ENCODE assay signal across 8 cellular contexts in genomic region chr14:65847065-65847847, GRCh38.
DNase-seq lines count a peak whose midpoint lies in the region; ATAC-seq and TF ChIP-seq lines count a peak whose summit lies in the region.

No MANE protein-coding gene starts in this region.

- no peaks in the 10 kb centered on the region for H3K36me3 Mint-ChIP-seq in CD14-positive monocyte

- no peak for TF ChIP-seq CTCF in CD14-positive monocyte (IDR thresholded peaks at IDR 0.05)

- H3K27me3 Mint-ChIP-seq in CD14-positive monocyte (ENCODE audit: low read depth in 3 of 3), result no peaks in the 10 kb centered on the region

- peaks cover 0 to 3% (median 0%) of the 10 kb centered on the region in 7 donors for H3K9me3 Mint-ChIP-seq in CD14-positive monocyte

- peak; percentile 91 for ATAC-seq in GM19395 (IDR thresholded peaks at IDR 0.05; ENCODE audit: unreplicated experiment)

- intact Hi-C loops in CD14-positive monocyte (cut with micrococcal nuclease), result no loop called here

- DNase-seq in M059J (ENCODE audit: low read depth), result peak; percentile 51
- peak; percentile 57 for DNase-seq in activated gamma-delta T cell treated with anti-CD3 and anti-CD28 coated beads, Interleukin-2, amount 50 U/mL, for 16 hours (ENCODE audit: low read depth)
- peak; percentile 46 to 48 for DNase-seq in stimulated activated CD8-positive, alpha-beta memory T cell treated with anti-CD3 and anti-CD28 coated beads, Interleukin-15, amount 100 ng/mL, for 48 hours (ENCODE audit: low read depth in 2 of 2)
- DNase-seq in CD14-positive monocyte (ENCODE audit: low spot score), result no peak
- DNase-seq in NCI-H345 treated with DMSO at 0.1 percent for 48 hours (lab: John Stamatoyannopoulos, UW; ENCODE audit: unreplicated experiment), result no peak
- no peak for DNase-seq in NCI-H345 (lab: John Stamatoyannopoulos, UW)
- no peak for DNase-seq in HuH-7 (ENCODE audit: low spot score)

- peaks cover 4% of the 10 kb centered on the region for H3K4me1 Mint-ChIP-seq in CD14-positive monocyte

- no peak overlapping the region for H3K4me3 Mint-ChIP-seq in CD14-positive monocyte

- H3K27ac Mint-ChIP-seq in CD14-positive monocyte, result no peak overlapping the region

Comparison
In these comparisons a context has a peak if more than half of its experiments do, and no peak if none do; other contexts are left out.
1. DNase-seq: peak in M059J (single experiment), activated gamma-delta T cell treated with anti-CD3 and anti-CD28 coated beads, Interleukin-2, amount 50 U/mL, for 16 hours (single experiment) and stimulated activated CD8-positive, alpha-beta memory T cell treated with anti-CD3 and anti-CD28 coated beads, Interleukin-15, amount 100 ng/mL, for 48 hours (2 of 2); none in CD14-positive monocyte (single experiment), NCI-H345 treated with DMSO at 0.1 percent for 48 hours (single experiment), NCI-H345 (single experiment) and HuH-7 (single experiment).